In the genomic region with DNA sequence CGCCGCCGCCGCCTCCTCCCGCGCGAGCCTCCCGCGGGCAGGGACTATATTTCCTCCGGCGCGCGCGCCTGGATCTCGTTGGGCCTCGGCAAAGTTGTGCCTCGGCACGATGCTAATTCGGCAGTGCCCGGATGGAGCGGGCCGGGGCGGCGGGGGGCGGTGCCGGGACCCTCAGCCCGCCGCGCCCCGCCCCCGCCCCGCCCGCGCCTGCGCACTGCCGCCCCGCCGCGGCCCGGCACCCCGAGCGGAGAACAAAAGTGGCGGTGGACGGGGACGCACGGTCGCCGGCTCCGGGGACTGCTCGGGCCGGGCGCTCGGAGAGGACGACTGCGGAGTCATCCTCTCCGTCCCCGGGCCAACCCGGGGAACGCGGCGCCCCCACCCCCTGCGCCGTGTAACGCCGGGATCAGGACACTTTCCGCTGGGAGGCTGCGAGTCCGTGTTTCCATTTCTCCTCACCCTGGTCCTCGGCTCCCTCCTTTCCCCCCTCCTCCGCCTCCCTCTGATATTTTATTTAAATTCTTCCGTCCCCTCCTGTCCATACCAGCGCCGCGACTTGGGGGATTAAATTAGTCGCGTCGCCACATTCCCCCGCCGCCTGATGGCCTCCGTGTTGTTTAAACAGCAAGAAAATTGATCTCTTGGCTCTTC, we compare ENCODE assay signal across 8 cellular contexts. TPM values are rescaled to one million over a fixed set of nuclear protein-coding genes. Genes with fewer than 3 reads are reported as not detected.
A peak's percentile ranks its signal among the peaks of the same experiment; 100 is the strongest.
DNase-seq lines count a peak whose midpoint lies in the region; ATAC-seq and TF ChIP-seq lines count a peak whose summit lies in the region.

A gene (minus strand): TSS at position 125 of the 651 bp plus-strand sequence. CDS start 456 bp downstream, outside the sequence.

- DNase-seq in DMS153 (lab: John Stamatoyannopoulos, UW) (peak; percentile 42), NCI-H128 (lab: John Stamatoyannopoulos, UW; ENCODE audit: unreplicated experiment) (peak; percentile 23), fibroblast of the aortic adventitia (ENCODE audit: low read depth) (peak; percentile 15), neuronal stem cell (ENCODE audit: low spot score) (peak; percentile 86)
- DNase-seq in activated CD8-positive, alpha-beta memory T cell treated with anti-CD3 and anti-CD28 coated beads for 48 hours (ENCODE audit: low read depth in 2 of 3, low spot score in 2 of 3) = peak in 2 of 3 experiments; percentile 3 to 16
- no peak for DNase-seq in activated CD4-positive, CD25-positive, alpha-beta regulatory T cell treated with anti-CD3 and anti-CD28 coated beads, Interleukin-2, amount 50 U/mL, for 72 hours

- H2BK15ac ChIP-seq in neuronal stem cell (ENCODE audit: low read length) = peak within 1 kb of the TSS; percentile 59

- H3K9me3 ChIP-seq in neuronal stem cell (replicated peaks in 1 of 2; ENCODE audit: control insufficient read depth in 2 of 2, insufficient read depth in 1 of 2, low read depth in 1 of 2, low read length in 2 of 2) = no peaks in the 10 kb centered on the region

- H3K27me3 ChIP-seq in neuronal stem cell (ENCODE audit: control insufficient read depth in 3 of 3, insufficient read depth in 3 of 3, low read depth in 1 of 3, low read length in 3 of 3) = peaks cover 0 to 14% (median 0%) of the 10 kb centered on the region in 3 experiments

- ATAC-seq in GM18502 (IDR thresholded peaks at IDR 0.05; ENCODE audit: poor library complexity, unreplicated experiment) = no peak
- no peak for ATAC-seq in HG02642 (IDR thresholded peaks at IDR 0.05; ENCODE audit: poor library complexity, unreplicated experiment)

- no peak within 1 kb of the TSS for H3K14ac ChIP-seq in neuronal stem cell (ENCODE audit: low read length)

- H3K79me1 ChIP-seq in neuronal stem cell (ENCODE audit: low read depth, low read length) = no peaks in the 10 kb centered on the region

- H2AK5ac ChIP-seq in neuronal stem cell (ENCODE audit: low read depth, low read length) = peak within 1 kb of the TSS; percentile 92

- H3K36me3 ChIP-seq in neuronal stem cell (replicated peaks in 1 of 2; ENCODE audit: control insufficient read depth in 2 of 2, insufficient read depth in 2 of 2, low read length in 2 of 2) = peaks cover 0 to 6% of the 10 kb centered on the region in 2 donors

- peak within 1 kb of the TSS; percentile 97 for H3K27ac ChIP-seq in neuronal stem cell (replicated peaks; ENCODE audit: low read length)

- no CpG with 5 or more reads among the region's 80 CpGs for WGBS in neuronal stem cell (ENCODE audit: extremely low coverage in 2 of 2, insufficient read length in 2 of 2, insufficient replicate concordance in 1 of 2), 2 donors

- H2AFZ ChIP-seq in neuronal stem cell (ENCODE audit: low read length) = peak within 1 kb of the TSS; percentile 98

- no peak for TF ChIP-seq CTCF in fibroblast of the aortic adventitia (IDR thresholded peaks at IDR 0.05; ENCODE audit: insufficient read depth, low read length)

- H3K9ac ChIP-seq in neuronal stem cell (ENCODE audit: low read depth, low read length, poor library complexity) = peak within 1 kb of the TSS; percentile 95

- H2BK5ac ChIP-seq in neuronal stem cell (ENCODE audit: low read length) = peak within 1 kb of the TSS; percentile 96

- H3K4me3 ChIP-seq in fibroblast of the aortic adventitia (ENCODE audit: low read depth, low read length) = peak within 1 kb of the TSS; percentile 64
- H3K4me3 ChIP-seq in neuronal stem cell (ENCODE audit: low read length in 2 of 2) = peak within 1 kb of the TSS; percentile 91 to 93

- peak within 1 kb of the TSS; percentile 81 for H2BK120ac ChIP-seq in neuronal stem cell (ENCODE audit: low read depth, low read length)

- no peak within 1 kb of the TSS for H2BK12ac ChIP-seq in neuronal stem cell (ENCODE audit: low read length)

- peak within 1 kb of the TSS; percentile 95 for H3K18ac ChIP-seq in neuronal stem cell (ENCODE audit: low read length)

- peak within 1 kb of the TSS; percentile 73 for H4K8ac ChIP-seq in neuronal stem cell (ENCODE audit: low read depth, low read length)

- H3K4ac ChIP-seq in neuronal stem cell (ENCODE audit: low read length) = no peak within 1 kb of the TSS

- peak within 1 kb of the TSS; percentile 84 for H3K4me2 ChIP-seq in neuronal stem cell (ENCODE audit: insufficient read depth, low read length, poor library complexity, severe bottlenecking)

- no peak within 1 kb of the TSS for H4K91ac ChIP-seq in neuronal stem cell (ENCODE audit: low read depth, low read length, poor library complexity)

- H3K4me1 ChIP-seq in neuronal stem cell (ENCODE audit: control insufficient read depth in 2 of 2, insufficient read depth in 1 of 2, low read depth in 1 of 2, low read length in 2 of 2) = peaks cover 10% of the 10 kb centered on the region in 2 donors

- H3K23ac ChIP-seq in neuronal stem cell (ENCODE audit: low read depth, low read length, poor library complexity) = peak within 1 kb of the TSS; percentile 83

RNA-seq across cellular contexts. Expression of the gene that starts here (rescaled TPM):
- total RNA-seq in fibroblast of the aortic adventitia (ENCODE audit: low replicate concordance) = not detected in 2 replicates
- polyA plus RNA-seq in neuronal stem cell (2013, experiment 1 of 2) = 17.7 TPM
- 21.4 TPM for polyA plus RNA-seq in neuronal stem cell (2013, experiment 2 of 2)

Comparison
In these comparisons a context has a peak if more than half of its experiments do, and no peak if none do; other contexts are left out.
1. Peak in DNase-seq and H3K4me3 ChIP-seq in fibroblast of the aortic adventitia; RNA of the gene not detected or under 1 TPM.